In genomic region chrX:89922338-89922934, GRCh38 we compare ENCODE assay signal across 19 cellular contexts. TPM values are rescaled to one million over a fixed set of nuclear protein-coding genes. Genes with fewer than 3 reads are reported as not detected.
"Had no signal": no experiment of that assay in that cellular context is flagged by ENCODE, and none has a peak within 500 bp of the region (broad histone marks: within the 10 kb centered on the region; RNA-seq: fewer than 3 reads in every experiment).

No MANE protein-coding gene starts in this region.

RNA-seq across cellular contexts. Expression of gene TGIF2LX, which starts 0.7 kb away (rescaled TPM):
- total RNA-seq: activated CD4-positive, alpha-beta memory T cell treated with anti-CD3 and anti-CD28 coated beads for 36 hours; activated CD4-positive, alpha-beta T cell treated with anti-CD3 and anti-CD28 coated beads for 36 hours; activated CD4-positive, alpha-beta T cell treated with anti-CD3 and anti-CD28 coated beads, Interleukin-2, amount 10 ng/mL, durations not matched to agents 24 days and 14 days; activated CD8-positive, alpha-beta memory T cell treated with anti-CD3 and anti-CD28 coated beads for 36 hours; activated CD8-positive, alpha-beta memory T cell treated with anti-CD3 and anti-CD28 coated beads, Interleukin-2, amount 10 ng/mL, durations not matched to agents 7 days and 5 days; activated CD8-positive, alpha-beta T cell treated with anti-CD3 and anti-CD28 coated beads, Interleukin-2, amount 10 ng/mL, durations not matched to agents 7 days and 5 days; activated naive CD4-positive, alpha-beta T cell treated with anti-CD3 and anti-CD28 coated beads for 36 hours; activated naive CD8-positive, alpha-beta T cell treated with anti-CD3 and anti-CD28 coated beads for 36 hours; activated T-helper 1 cell treated with anti-CD3 and anti-CD28 coated beads, Interleukin-12 subunit alpha, Interleukin-12 subunit beta, Interleukin-2, Interleukin-4 antibody, amounts not matched to agents 30 ng/mL and 10 ng/mL and 1 ng/mL, durations not matched to agents 14 hours and 24 hours and 36 hours; activated T-helper 2 cell treated with anti-CD3 and anti-CD28 coated beads, Interferon-gamma antibody, Interleukin-2, Interleukin-4, amounts not matched to agents 10 μg/mL and 5 μg/mL and 100 μg/mL, durations not matched to agents 14 hours and 24 hours and 36 hours; adrenal gland; aorta; body of pancreas; chondrocyte; dermis blood vessel endothelial cell; esophagus muscularis mucosa; foreskin keratinocyte; gastrocnemius medialis; heart left ventricle had no signal
- polyA plus RNA-seq: adrenal gland, aorta, foreskin keratinocyte, heart left ventricle had no signal
